2 cellular contexts compared by ENCODE assay signal in the genomic region with DNA sequence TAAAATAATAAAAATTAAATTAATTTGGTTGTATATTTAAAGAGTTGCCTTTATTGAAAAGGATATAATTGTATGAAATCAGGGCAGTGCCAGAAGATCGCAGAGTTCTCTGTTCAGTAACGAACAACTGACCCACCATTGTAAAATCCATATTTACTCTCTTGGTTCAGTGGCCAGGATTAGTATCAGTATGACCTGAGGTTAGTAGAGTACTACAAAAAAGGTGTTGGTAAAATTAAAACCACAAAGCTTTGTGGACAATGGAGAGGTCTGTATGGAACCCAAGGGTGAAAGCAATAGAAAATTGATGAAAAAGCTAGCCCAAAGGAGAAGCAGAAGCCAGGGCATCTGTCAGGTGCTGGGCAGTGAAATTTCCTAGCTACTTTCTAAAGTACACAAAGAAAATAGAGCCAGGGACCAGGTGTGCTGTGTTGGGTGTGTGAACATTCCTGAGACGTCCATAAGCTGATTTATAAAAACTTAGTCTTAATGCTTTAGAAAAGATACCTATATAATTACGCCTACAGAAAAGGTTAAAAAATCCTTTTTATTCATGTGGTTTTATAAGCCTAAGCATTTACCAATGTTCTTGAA.
TF ChIP-seq lines count a peak whose summit lies in the region.

No MANE protein-coding gene starts in this region.

TF ChIP-seq in IMR-90, 13 proteins besides CTCF, POLR2A, EP300 and RAD21:
- TF ChIP-seq FOS (IDR thresholded peaks at IDR 0.05; ENCODE audit: low read depth, low read length) (no peak), BHLHE40 (IDR thresholded peaks at IDR 0.05; ENCODE audit: low read depth, low read length) (no peak)

TF ChIP-seq in HepG2, 621 proteins besides CTCF, POLR2A, EP300 and RAD21:
- no peak for TF ChIP-seq ATM (IDR thresholded peaks at IDR 0.05; ENCODE audit: borderline replicate concordance)
- no peak for TF ChIP-seq ZNF256 (CRISPR knock-in tag; conservative IDR thresholded peaks at IDR 0.05)
- TF ChIP-seq, protein P1, sequence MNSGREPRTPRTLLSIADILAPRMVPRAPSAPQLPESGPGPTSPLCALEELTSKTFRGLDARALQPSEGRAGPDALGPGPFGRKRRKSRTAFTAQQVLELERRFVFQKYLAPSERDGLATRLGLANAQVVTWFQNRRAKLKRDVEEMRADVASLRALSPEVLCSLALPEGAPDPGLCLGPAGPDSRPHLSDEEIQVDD (CRISPR knock-in tag; IDR thresholded peaks at IDR 0.05; ENCODE audit: borderline replicate concordance), result no peak
- TF ChIP-seq NR1H2 (CRISPR knock-in tag; IDR thresholded peaks at IDR 0.05; ENCODE audit: borderline replicate concordance, low read depth), result no peak
- TF ChIP-seq, protein P2, sequence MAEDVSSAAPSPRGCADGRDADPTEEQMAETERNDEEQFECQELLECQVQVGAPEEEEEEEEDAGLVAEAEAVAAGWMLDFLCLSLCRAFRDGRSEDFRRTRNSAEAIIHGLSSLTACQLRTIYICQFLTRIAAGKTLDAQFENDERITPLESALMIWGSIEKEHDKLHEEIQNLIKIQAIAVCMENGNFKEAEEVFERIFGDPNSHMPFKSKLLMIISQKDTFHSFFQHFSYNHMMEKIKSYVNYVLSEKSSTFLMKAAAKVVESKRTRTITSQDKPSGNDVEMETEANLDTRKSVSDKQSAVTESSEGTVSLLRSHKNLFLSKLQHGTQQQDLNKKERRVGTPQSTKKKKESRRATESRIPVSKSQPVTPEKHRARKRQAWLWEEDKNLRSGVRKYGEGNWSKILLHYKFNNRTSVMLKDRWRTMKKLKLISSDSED (CRISPR knock-in tag; IDR thresholded peaks at IDR 0.05), result no peak
- TF ChIP-seq, protein P3, sequence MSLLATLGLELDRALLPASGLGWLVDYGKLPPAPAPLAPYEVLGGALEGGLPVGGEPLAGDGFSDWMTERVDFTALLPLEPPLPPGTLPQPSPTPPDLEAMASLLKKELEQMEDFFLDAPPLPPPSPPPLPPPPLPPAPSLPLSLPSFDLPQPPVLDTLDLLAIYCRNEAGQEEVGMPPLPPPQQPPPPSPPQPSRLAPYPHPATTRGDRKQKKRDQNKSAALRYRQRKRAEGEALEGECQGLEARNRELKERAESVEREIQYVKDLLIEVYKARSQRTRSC (CRISPR knock-in tag; IDR thresholded peaks at IDR 0.05; ENCODE audit: low read depth), result no peak
- TF ChIP-seq DMAP1 (CRISPR knock-in tag; IDR thresholded peaks at IDR 0.05), result no peak
- TF ChIP-seq, protein P4, sequence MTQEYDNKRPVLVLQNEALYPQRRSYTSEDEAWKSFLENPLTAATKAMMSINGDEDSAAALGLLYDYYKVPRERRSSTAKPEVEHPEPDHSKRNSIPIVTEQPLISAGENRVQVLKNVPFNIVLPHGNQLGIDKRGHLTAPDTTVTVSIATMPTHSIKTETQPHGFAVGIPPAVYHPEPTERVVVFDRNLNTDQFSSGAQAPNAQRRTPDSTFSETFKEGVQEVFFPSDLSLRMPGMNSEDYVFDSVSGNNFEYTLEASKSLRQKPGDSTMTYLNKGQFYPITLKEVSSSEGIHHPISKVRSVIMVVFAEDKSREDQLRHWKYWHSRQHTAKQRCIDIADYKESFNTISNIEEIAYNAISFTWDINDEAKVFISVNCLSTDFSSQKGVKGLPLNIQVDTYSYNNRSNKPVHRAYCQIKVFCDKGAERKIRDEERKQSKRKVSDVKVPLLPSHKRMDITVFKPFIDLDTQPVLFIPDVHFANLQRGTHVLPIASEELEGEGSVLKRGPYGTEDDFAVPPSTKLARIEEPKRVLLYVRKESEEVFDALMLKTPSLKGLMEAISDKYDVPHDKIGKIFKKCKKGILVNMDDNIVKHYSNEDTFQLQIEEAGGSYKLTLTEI (CRISPR knock-in tag; conservative IDR thresholded peaks at IDR 0.05), result no peak
- TF ChIP-seq ADNP (CRISPR knock-in tag; IDR thresholded peaks at IDR 0.05), result no peak
- no peak for TF ChIP-seq SRSF4 (IDR thresholded peaks at IDR 0.05; ENCODE audit: low read depth, low read length, poor library complexity, severe bottlenecking)
- no peak for TF ChIP-seq ZNF282 (IDR thresholded peaks at IDR 0.05; ENCODE audit: partially characterized antibody)
- TF ChIP-seq, protein P5, sequence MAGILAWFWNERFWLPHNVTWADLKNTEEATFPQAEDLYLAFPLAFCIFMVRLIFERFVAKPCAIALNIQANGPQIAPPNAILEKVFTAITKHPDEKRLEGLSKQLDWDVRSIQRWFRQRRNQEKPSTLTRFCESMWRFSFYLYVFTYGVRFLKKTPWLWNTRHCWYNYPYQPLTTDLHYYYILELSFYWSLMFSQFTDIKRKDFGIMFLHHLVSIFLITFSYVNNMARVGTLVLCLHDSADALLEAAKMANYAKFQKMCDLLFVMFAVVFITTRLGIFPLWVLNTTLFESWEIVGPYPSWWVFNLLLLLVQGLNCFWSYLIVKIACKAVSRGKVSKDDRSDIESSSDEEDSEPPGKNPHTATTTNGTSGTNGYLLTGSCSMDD (CRISPR knock-in tag; IDR thresholded peaks at IDR 0.05), result no peak
- TF ChIP-seq ZNF674 (CRISPR knock-in tag; IDR thresholded peaks at IDR 0.05; ENCODE audit: low read depth), result no peak
- TF ChIP-seq, protein P6, sequence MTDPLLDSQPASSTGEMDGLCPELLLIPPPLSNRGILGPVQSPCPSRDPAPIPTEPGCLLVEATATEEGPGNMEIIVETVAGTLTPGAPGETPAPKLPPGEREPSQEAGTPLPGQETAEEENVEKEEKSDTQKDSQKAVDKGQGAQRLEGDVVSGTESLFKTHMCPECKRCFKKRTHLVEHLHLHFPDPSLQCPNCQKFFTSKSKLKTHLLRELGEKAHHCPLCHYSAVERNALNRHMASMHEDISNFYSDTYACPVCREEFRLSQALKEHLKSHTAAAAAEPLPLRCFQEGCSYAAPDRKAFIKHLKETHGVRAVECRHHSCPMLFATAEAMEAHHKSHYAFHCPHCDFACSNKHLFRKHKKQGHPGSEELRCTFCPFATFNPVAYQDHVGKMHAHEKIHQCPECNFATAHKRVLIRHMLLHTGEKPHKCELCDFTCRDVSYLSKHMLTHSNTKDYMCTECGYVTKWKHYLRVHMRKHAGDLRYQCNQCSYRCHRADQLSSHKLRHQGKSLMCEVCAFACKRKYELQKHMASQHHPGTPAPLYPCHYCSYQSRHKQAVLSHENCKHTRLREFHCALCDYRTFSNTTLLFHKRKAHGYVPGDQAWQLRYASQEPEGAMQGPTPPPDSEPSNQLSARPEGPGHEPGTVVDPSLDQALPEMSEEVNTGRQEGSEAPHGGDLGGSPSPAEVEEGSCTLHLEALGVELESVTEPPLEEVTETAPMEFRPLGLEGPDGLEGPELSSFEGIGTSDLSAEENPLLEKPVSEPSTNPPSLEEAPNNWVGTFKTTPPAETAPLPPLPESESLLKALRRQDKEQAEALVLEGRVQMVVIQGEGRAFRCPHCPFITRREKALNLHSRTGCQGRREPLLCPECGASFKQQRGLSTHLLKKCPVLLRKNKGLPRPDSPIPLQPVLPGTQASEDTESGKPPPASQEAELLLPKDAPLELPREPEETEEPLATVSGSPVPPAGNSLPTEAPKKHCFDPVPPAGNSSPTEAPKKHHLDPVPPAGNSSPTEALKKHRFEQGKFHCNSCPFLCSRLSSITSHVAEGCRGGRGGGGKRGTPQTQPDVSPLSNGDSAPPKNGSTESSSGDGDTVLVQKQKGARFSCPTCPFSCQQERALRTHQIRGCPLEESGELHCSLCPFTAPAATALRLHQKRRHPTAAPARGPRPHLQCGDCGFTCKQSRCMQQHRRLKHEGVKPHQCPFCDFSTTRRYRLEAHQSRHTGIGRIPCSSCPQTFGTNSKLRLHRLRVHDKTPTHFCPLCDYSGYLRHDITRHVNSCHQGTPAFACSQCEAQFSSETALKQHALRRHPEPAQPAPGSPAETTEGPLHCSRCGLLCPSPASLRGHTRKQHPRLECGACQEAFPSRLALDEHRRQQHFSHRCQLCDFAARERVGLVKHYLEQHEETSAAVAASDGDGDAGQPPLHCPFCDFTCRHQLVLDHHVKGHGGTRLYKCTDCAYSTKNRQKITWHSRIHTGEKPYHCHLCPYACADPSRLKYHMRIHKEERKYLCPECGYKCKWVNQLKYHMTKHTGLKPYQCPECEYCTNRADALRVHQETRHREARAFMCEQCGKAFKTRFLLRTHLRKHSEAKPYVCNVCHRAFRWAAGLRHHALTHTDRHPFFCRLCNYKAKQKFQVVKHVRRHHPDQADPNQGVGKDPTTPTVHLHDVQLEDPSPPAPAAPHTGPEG (CRISPR knock-in tag; IDR thresholded peaks at IDR 0.05), result no peak
- no peak for TF ChIP-seq CBX1 (IDR thresholded peaks at IDR 0.05; ENCODE audit: low read depth)
- TF ChIP-seq, protein P7, sequence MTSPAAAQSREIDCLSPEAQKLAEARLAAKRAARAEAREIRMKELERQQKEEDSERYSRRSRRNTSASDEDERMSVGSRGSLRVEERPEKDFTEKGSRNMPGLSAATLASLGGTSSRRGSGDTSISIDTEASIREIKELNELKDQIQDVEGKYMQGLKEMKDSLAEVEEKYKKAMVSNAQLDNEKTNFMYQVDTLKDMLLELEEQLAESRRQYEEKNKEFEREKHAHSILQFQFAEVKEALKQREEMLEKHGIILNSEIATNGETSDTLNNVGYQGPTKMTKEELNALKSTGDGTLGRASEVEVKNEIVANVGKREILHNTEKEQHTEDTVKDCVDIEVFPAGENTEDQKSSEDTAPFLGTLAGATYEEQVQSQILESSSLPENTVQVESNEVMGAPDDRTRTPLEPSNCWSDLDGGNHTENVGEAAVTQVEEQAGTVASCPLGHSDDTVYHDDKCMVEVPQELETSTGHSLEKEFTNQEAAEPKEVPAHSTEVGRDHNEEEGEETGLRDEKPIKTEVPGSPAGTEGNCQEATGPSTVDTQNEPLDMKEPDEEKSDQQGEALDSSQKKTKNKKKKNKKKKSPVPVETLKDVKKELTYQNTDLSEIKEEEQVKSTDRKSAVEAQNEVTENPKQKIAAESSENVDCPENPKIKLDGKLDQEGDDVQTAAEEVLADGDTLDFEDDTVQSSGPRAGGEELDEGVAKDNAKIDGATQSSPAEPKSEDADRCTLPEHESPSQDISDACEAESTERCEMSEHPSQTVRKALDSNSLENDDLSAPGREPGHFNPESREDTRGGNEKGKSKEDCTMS (CRISPR knock-in tag; conservative IDR thresholded peaks at IDR 0.05), result no peak
- TF ChIP-seq, protein P8, sequence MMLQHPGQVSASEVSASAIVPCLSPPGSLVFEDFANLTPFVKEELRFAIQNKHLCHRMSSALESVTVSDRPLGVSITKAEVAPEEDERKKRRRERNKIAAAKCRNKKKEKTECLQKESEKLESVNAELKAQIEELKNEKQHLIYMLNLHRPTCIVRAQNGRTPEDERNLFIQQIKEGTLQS (CRISPR knock-in tag; IDR thresholded peaks at IDR 0.05), result no peak
